20 cellular contexts compared by ENCODE assay signal in the genomic region with DNA sequence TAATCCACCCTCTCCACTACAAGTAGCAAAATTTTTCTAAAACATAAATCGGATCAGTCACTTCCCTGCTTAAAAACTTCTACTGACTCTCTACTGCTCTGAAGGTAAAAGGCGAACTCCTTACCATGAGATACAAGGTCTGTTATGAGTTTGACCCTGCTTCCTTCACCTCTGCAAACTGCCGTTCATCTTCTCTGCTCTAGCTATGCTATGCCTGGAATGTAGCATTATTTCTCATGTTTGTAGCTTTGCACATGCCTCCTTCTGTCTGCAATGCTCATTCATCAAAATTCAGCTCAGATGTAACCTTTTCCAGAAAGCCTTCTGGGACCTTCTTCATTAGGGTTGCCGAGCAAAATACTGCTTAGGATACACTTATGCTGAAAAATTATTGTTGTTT. TPM values are rescaled to one million over a fixed set of nuclear protein-coding genes. Genes with fewer than 3 reads are reported as not detected.
DNase-seq lines count a peak whose midpoint lies in the region; ATAC-seq and TF ChIP-seq lines count a peak whose summit lies in the region.
"Had no signal": no experiment of that assay in that cellular context is flagged by ENCODE, and none has a peak within 500 bp of the region (broad histone marks: within the 10 kb centered on the region; RNA-seq: fewer than 3 reads in every experiment).

No MANE protein-coding gene starts in this region.

- no peak for TF ChIP-seq POLR2A in gastrocnemius medialis (IDR thresholded peaks at IDR 0.05)

- H3K9me3 ChIP-seq in T-helper 17 cell (ENCODE audit: control insufficient read depth, low read length, poor library complexity, severe bottlenecking), result no peaks in the 10 kb centered on the region
- H3K9me3 ChIP-seq in gastrocnemius medialis, result no peaks in the 10 kb centered on the region
- H3K9me3 ChIP-seq: BLaER1, Caco-2, HAP-1 had no signal

- no peaks in the 10 kb centered on the region for H3K36me3 ChIP-seq in gastrocnemius medialis
- H3K36me3 ChIP-seq: BLaER1, HAP-1 had no signal

- intact Hi-C loops in gastrocnemius medialis (cut with DNase I; ENCODE audit: low total_unique reads), result no loop called here

- H3K27me3 ChIP-seq in gastrocnemius medialis, result no peaks in the 10 kb centered on the region
- H3K27me3 ChIP-seq: BLaER1 had no signal

- peaks cover 10 to 11% of the 10 kb centered on the region in 2 donors for H3K4me1 ChIP-seq in gastrocnemius medialis
- H3K4me1 ChIP-seq: Caco-2 had no signal

- H3K4me3 ChIP-seq in gastrocnemius medialis, result no peak overlapping the region
- H3K4me3 ChIP-seq: BLaER1, GM23338, HAP-1 had no signal

- in situ Hi-C loops in gastrocnemius medialis (cut with MboI; ENCODE audit: low sequenced_read_pairs in 4 of 4), result loop anchor here in 1 of 4 donors (5.0 kb wide), 1 partner anchor 130 kb away; no protein-coding TSS in a partner anchor

- no peak overlapping the region for H3K27ac ChIP-seq in gastrocnemius medialis
- H3K27ac ChIP-seq: BLaER1, HL-60, KMS-11 had no signal

- no peak for TF ChIP-seq CTCF in gastrocnemius medialis (IDR thresholded peaks at IDR 0.05 in 4 of 5, conservative IDR thresholded peaks at IDR 0.05 in 1 of 5)

- no peaks in the 10 kb centered on the region for H3K36me3 Mint-ChIP-seq in T-helper 17 cell (ENCODE audit: low read depth)
- peaks cover 7% of the 10 kb centered on the region for H3K36me3 Mint-ChIP-seq in memory B cell
- H3K36me3 Mint-ChIP-seq in stimulated activated memory B cell treated with anti-CD40 and anti-IgM and Interleukin-4, amounts not matched to agents 10 μg/mL and 1 μg/mL and 100 μg/mL, for 72 hours, result peaks cover 26% of the 10 kb centered on the region

- H3K4me3 Mint-ChIP-seq in T-helper 17 cell (no peak overlapping the region), memory B cell (no peak overlapping the region)
- no peak overlapping the region for H3K4me3 Mint-ChIP-seq in stimulated activated memory B cell treated with anti-CD40 and anti-IgM and Interleukin-4, amounts not matched to agents 10 μg/mL and 1 μg/mL and 100 μg/mL, for 72 hours
- H3K4me3 Mint-ChIP-seq: CD4-positive, alpha-beta T cell; GM23338 had no signal

- ATAC-seq in T-helper 17 cell, result no peak
- ATAC-seq in memory B cell (ENCODE audit: low read depth), result no peak
- ATAC-seq in stimulated activated memory B cell treated with anti-CD40 and anti-IgM and Interleukin-4, amounts not matched to agents 10 μg/mL and 1 μg/mL and 100 μg/mL, for 72 hours, result no peak
- ATAC-seq in gastrocnemius medialis, result no peak
- ATAC-seq: GM23338 had no signal

- peak; percentile 42 for DNase-seq in EH (ENCODE audit: low read depth)
- no peak for DNase-seq in T-helper 17 cell
- no peak for DNase-seq in memory B cell (ENCODE audit: low spot score in 2 of 2)
- no peak for DNase-seq in OCI-M2 (lab: John Stamatoyannopoulos, UW; ENCODE audit: unreplicated experiment)
- no peak for DNase-seq in gastrocnemius medialis
- no peak for DNase-seq in NCI-H1417 treated with DMSO at 0.1 percent for 48 hours (lab: John Stamatoyannopoulos, UW)
- DNase-seq: Caco-2; CD4-positive, alpha-beta T cell; DND-41; NCI-H1105; NCI-H2029 treated with DMSO at 0.1 percent for 48 hours; NCI-H2171 treated with DMSO at 0.1 percent for 48 hours; NCI-H524 treated with DMSO at 0.1 percent for 48 hours; Right ventricle myocardium superior had no signal

- H3K4me1 Mint-ChIP-seq in T-helper 17 cell (peaks cover 15% of the 10 kb centered on the region), memory B cell (peaks cover 8% of the 10 kb centered on the region)
- H3K4me1 Mint-ChIP-seq in stimulated activated memory B cell treated with anti-CD40 and anti-IgM and Interleukin-4, amounts not matched to agents 10 μg/mL and 1 μg/mL and 100 μg/mL, for 72 hours, result peaks cover 19% of the 10 kb centered on the region
- H3K4me1 Mint-ChIP-seq: GM23338 had no signal

- H3K27me3 Mint-ChIP-seq in T-helper 17 cell (no peaks in the 10 kb centered on the region), memory B cell (no peaks in the 10 kb centered on the region)
- no peaks in the 10 kb centered on the region for H3K27me3 Mint-ChIP-seq in stimulated activated memory B cell treated with anti-CD40 and anti-IgM and Interleukin-4, amounts not matched to agents 10 μg/mL and 1 μg/mL and 100 μg/mL, for 72 hours
- H3K27me3 Mint-ChIP-seq: CD4-positive, alpha-beta T cell had no signal

- H3K9me3 Mint-ChIP-seq in memory B cell, result no peaks in the 10 kb centered on the region
- no peaks in the 10 kb centered on the region for H3K9me3 Mint-ChIP-seq in stimulated activated memory B cell treated with anti-CD40 and anti-IgM and Interleukin-4, amounts not matched to agents 10 μg/mL and 1 μg/mL and 100 μg/mL, for 72 hours
- H3K9me3 Mint-ChIP-seq: CD4-positive, alpha-beta T cell; GM23338 had no signal

- H3K27ac Mint-ChIP-seq in T-helper 17 cell (peak overlapping the region; percentile 70), memory B cell (peak overlapping the region; percentile 74)
- H3K27ac Mint-ChIP-seq in stimulated activated memory B cell treated with anti-CD40 and anti-IgM and Interleukin-4, amounts not matched to agents 10 μg/mL and 1 μg/mL and 100 μg/mL, for 72 hours, result peak overlapping the region; percentile 50
- H3K27ac Mint-ChIP-seq: CD4-positive, alpha-beta T cell; GM23338 had no signal

RNA-seq across cellular contexts. Expression of a gene that starts 30.8 kb away (rescaled TPM):
- total RNA-seq in T-helper 17 cell, result 1,000 to 10,000 TPM; 1,386 to 1,390 TPM
- total RNA-seq in gastrocnemius medialis, result 100 to 1,000 TPM; 851 to 985 (median 913) TPM
